Comparison of ENCODE assay signal across 12 cellular contexts in genomic region chr5:75574791-75575190, GRCh38. TPM values are rescaled to one million over a fixed set of nuclear protein-coding genes. Genes with fewer than 3 reads are reported as not detected.
A peak's percentile ranks its signal among the peaks of the same experiment; 100 is the strongest.
DNase-seq lines count a peak whose midpoint lies in the region; ATAC-seq and TF ChIP-seq lines count a peak whose summit lies in the region.
"Had no signal": no experiment of that assay in that cellular context is flagged by ENCODE, and none has a peak within 500 bp of the region (broad histone marks: within the 10 kb centered on the region; RNA-seq: fewer than 3 reads in every experiment).

No MANE protein-coding gene starts in this region.

- intact Hi-C loops in Right ventricle myocardium superior (cut with DNase I) = no loop called here

- H3K79me2 ChIP-seq in OCI-LY1 (ENCODE audit: insufficient read depth, low read length) = no peaks in the 10 kb centered on the region

- H4K8ac ChIP-seq in mesenchymal stem cell (ENCODE audit: low read length) = no peak overlapping the region

- H3K36me3 ChIP-seq in OCI-LY1 (ENCODE audit: insufficient read depth, low read length) = peaks cover 14% of the 10 kb centered on the region; the same call in 1 of the 2 replicates
- peaks cover 2 to 46% of the 10 kb centered on the region in 2 experiments for H3K36me3 ChIP-seq in mesenchymal stem cell (ENCODE audit: control insufficient read depth in 1 of 2, insufficient read depth in 2 of 2, low read depth in 1 of 2, low read length in 2 of 2)

- H3K27me3 ChIP-seq in OCI-LY1 (ENCODE audit: insufficient read depth, low read length) (no peaks in the 10 kb centered on the region), mesenchymal stem cell (ENCODE audit: control insufficient read depth in 1 of 2, insufficient read depth in 1 of 2, low read length in 2 of 2) (no peaks in the 10 kb centered on the region)

- H2AFZ ChIP-seq in OCI-LY1 (ENCODE audit: low read length) (no peak overlapping the region), mesenchymal stem cell (ENCODE audit: low read depth, low read length) (no peak overlapping the region)

- TF ChIP-seq CTCF in OCI-LY1 (IDR thresholded peaks at IDR 0.05; ENCODE audit: low read length) = no peak

- H3K4me1 ChIP-seq in OCI-LY1 (ENCODE audit: insufficient read depth, low read length, severe bottlenecking) = peaks cover 42% of the 10 kb centered on the region
- H3K4me1 ChIP-seq in mesenchymal stem cell (ENCODE audit: control insufficient read depth, insufficient read depth, low read depth, low read length) = peaks cover 3% of the 10 kb centered on the region
- H3K4me1 ChIP-seq: HAP-1 had no signal

- 68% methylated on average over 2 of the region's 3 CpGs for WGBS in mesenchymal stem cell

- H3K9me2 ChIP-seq in OCI-LY1 (ENCODE audit: low read depth, low read length) = no peaks in the 10 kb centered on the region

- H3K23ac ChIP-seq in mesenchymal stem cell (ENCODE audit: low read length in 2 of 2) = no peak overlapping the region

- no peak overlapping the region for H3K4ac ChIP-seq in mesenchymal stem cell (ENCODE audit: low read depth in 1 of 2, low read length in 2 of 2)

- no peak overlapping the region for H2AK5ac ChIP-seq in mesenchymal stem cell (ENCODE audit: low read length, severe bottlenecking)

- no peaks in the 10 kb centered on the region for H4K20me1 ChIP-seq in OCI-LY1 (ENCODE audit: insufficient read depth, low read length)

- peaks cover 9% of the 10 kb centered on the region for H3K79me1 ChIP-seq in mesenchymal stem cell (replicated peaks; ENCODE audit: low read length, poor library complexity, severe bottlenecking)

- peak overlapping the region; percentile 5 for H3K4me3 ChIP-seq in OCI-LY1 (ENCODE audit: low read depth, low read length, poor library complexity, severe bottlenecking)
- no peak overlapping the region for H3K4me3 ChIP-seq in mesenchymal stem cell (ENCODE audit: insufficient read depth in 1 of 2, low read depth in 1 of 2, low read length in 2 of 2)
- H3K4me3 ChIP-seq: HAP-1 had no signal

- H3K27ac ChIP-seq in OCI-LY1 (ENCODE audit: low read depth, low read length, poor library complexity, severe bottlenecking) = peak overlapping the region; percentile 75
- no peak overlapping the region for H3K27ac ChIP-seq in mesenchymal stem cell (ENCODE audit: low read length, poor library complexity, severe bottlenecking)

- no peak overlapping the region for H4K91ac ChIP-seq in mesenchymal stem cell (ENCODE audit: low read length)

- H2BK15ac ChIP-seq in mesenchymal stem cell (ENCODE audit: low read depth, poor library complexity, severe bottlenecking) = no peak overlapping the region

- H3K4me2 ChIP-seq in OCI-LY1 (ENCODE audit: low read length) (peak overlapping the region; percentile 58), mesenchymal stem cell (ENCODE audit: low read length, poor library complexity, severe bottlenecking) (no peak overlapping the region)

- H3F3A ChIP-seq in OCI-LY1 (ENCODE audit: insufficient read depth, low read length) = no peaks in the 10 kb centered on the region

- H2BK12ac ChIP-seq in mesenchymal stem cell (ENCODE audit: low read length in 2 of 2) = no peak overlapping the region

- H2BK5ac ChIP-seq in mesenchymal stem cell (ENCODE audit: low read depth, low read length, poor library complexity, severe bottlenecking) = no peak overlapping the region

- no peak overlapping the region for H3K18ac ChIP-seq in mesenchymal stem cell (ENCODE audit: low read depth in 1 of 2, low read length in 2 of 2)

- no peak overlapping the region for H2BK120ac ChIP-seq in mesenchymal stem cell (ENCODE audit: low read depth, low read length)

- ATAC-seq in GM18517 (IDR thresholded peaks at IDR 0.05; ENCODE audit: unreplicated experiment) = peak; percentile 21
- peak; percentile 12 for ATAC-seq in GM21737 (IDR thresholded peaks at IDR 0.05; ENCODE audit: unreplicated experiment)
- no peak for ATAC-seq in Right ventricle myocardium superior (ENCODE audit: poor library complexity)
- ATAC-seq: WTC11 had no signal

- H3K9ac ChIP-seq in OCI-LY1 (ENCODE audit: low read length) (peak overlapping the region; percentile 39), mesenchymal stem cell (ENCODE audit: low read length) (peak overlapping the region; percentile 69)

- H3K9me3 ChIP-seq in OCI-LY1 (ENCODE audit: low read length) (no peaks in the 10 kb centered on the region), mesenchymal stem cell (ENCODE audit: control insufficient read depth, low read length) (no peaks in the 10 kb centered on the region)
- H3K9me3 ChIP-seq: HAP-1 had no signal

- DNase-seq in mesenchymal stem cell (peak; percentile 9), NOMO-1 treated with DMSO at 0.1 percent for 48 hours (lab: John Stamatoyannopoulos, UW; ENCODE audit: unreplicated experiment) (no peak), retina (no peak), Right ventricle myocardium superior (no peak), Kasumi-1 (lab: John Stamatoyannopoulos, UW) (no peak)
- DNase-seq: GF-D8, OCI-M1 had no signal

- H3K14ac ChIP-seq in mesenchymal stem cell (ENCODE audit: low read length in 2 of 2) = no peak overlapping the region

RNA-seq across cellular contexts. Expression of gene ANKDD1B, which starts 36.5 kb away (rescaled TPM):
- 0.07 TPM for polyA plus RNA-seq in mesenchymal stem cell (2013, experiment 1 of 2)
- polyA plus RNA-seq in mesenchymal stem cell (2013, experiment 2 of 2) = 0.08 TPM
- not detected for total RNA-seq in Right ventricle myocardium superior
